27 cellular contexts compared by ENCODE assay signal in genomic region chr1:30285461-30286050, GRCh38.
"Had no signal": no experiment of that assay in that cellular context is flagged by ENCODE, and none has a peak within 500 bp of the region (broad histone marks: within the 10 kb centered on the region; RNA-seq: fewer than 3 reads in every experiment).

No MANE protein-coding gene starts in this region.

- ATAC-seq: activated T-cell treated with anti-CD3 and anti-CD28 coated beads, Interleukin-2, amount 50 U/mL, for 72 hours; naive thymus-derived CD4-positive, alpha-beta T cell; right cardiac atrium; SK-N-SH treated with all-trans-retinoic acid at 6 μM for 48 hours; T-helper 17 cell had no signal

- H3K27me3 ChIP-seq: ascending aorta, cardiac muscle cell had no signal

- H3K36me3 ChIP-seq: ascending aorta, cardiac muscle cell, esophagus squamous epithelium, heart right ventricle, spleen, suprapubic skin, tibial artery, WERI-Rb-1 had no signal

- H3K27ac ChIP-seq: ascending aorta, cardiac muscle cell, esophagus squamous epithelium, heart right ventricle, spleen, suprapubic skin, tibial artery, WERI-Rb-1 had no signal

- H3K4me1 ChIP-seq: ascending aorta, esophagus squamous epithelium, spleen, suprapubic skin, tibial artery had no signal

- H3K9me3 ChIP-seq: ascending aorta, esophagus squamous epithelium, heart right ventricle, spleen, suprapubic skin, tibial artery had no signal

- DNase-seq: activated CD4-positive, alpha-beta memory T cell treated with anti-CD3 and anti-CD28 coated beads for 36 hours; activated CD4-positive, alpha-beta T cell treated with anti-CD3 and anti-CD28 coated beads, Interleukin-2, amount 10 ng/mL, durations not matched to agents 24 days and 14 days; activated CD4-positive, CD25-positive, alpha-beta regulatory T cell treated with anti-CD3 and anti-CD28 coated beads, Interleukin-2, amount 50 U/mL, for 72 hours; activated gamma-delta T cell; activated naive CD4-positive, alpha-beta T cell treated with anti-CD3 and anti-CD28 coated beads, Interleukin-2, amount 10 ng/mL, durations not matched to agents 7 days and 5 days; activated naive CD8-positive, alpha-beta T cell treated with anti-CD3 and anti-CD28 coated beads, Interleukin-2, amount 10 ng/mL, durations not matched to agents 7 days and 5 days; activated T-cell treated with anti-CD3 and anti-CD28 coated beads for 4 hours; activated T-cell treated with anti-CD3 and anti-CD28 coated beads, Interleukin-2, amount 50 U/mL, for 72 hours; effector CD4-positive, alpha-beta T cell; esophagus squamous epithelium; foreskin melanocyte; heart right ventricle; mammary epithelial cell; midbrain; naive thymus-derived CD4-positive, alpha-beta T cell; occipital lobe; right cardiac atrium; spleen; stimulated activated naive CD4-positive, alpha-beta T cell; T-helper 17 cell; T1000; WERI-Rb-1 had no signal

- H3K4me3 ChIP-seq: ascending aorta, cardiac muscle cell, esophagus squamous epithelium, heart right ventricle, spleen, suprapubic skin, tibial artery had no signal
